Comparison of ENCODE assay signal across 9 cellular contexts in the genomic region with DNA sequence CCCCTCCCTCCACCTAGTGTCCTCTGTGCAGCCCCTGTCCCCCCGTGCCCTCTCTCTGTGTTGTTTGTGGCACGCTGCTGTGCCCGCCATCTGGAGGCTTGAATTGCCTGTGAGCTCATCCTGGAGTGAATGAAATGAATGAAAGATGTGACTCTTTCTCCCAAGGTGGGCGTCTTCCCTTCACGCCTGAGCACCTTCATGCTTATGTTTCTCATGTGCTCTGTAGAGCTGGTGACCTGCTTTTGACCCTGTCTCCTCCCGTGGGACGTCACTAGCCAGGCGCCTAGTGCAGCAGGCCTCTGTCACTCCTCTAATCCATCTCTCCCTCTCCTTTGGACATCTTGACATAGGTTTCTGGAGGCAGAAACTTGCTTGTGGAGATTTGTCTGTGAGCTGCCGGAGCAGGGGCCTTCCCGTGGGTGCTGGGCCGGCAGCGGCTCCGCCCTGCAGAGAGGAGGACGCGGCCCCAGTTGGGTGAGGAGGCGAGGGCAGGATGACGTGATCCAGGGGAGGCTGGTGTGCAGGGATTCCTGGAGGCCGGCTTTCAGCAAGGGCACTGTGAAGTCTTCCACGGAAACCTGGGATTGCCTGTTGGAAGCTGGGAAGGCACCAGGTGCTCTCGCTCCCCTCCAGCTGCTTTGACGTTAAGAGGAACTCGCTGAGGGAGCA. TPM values are rescaled to one million over a fixed set of nuclear protein-coding genes. Genes with fewer than 3 reads are reported as not detected.
A peak's percentile ranks its signal among the peaks of the same experiment; 100 is the strongest.
DNase-seq lines count a peak whose midpoint lies in the region; ATAC-seq, FAIRE-seq and TF ChIP-seq lines count a peak whose summit lies in the region.
"Had no signal": no experiment of that assay in that cellular context is flagged by ENCODE, and none has a peak within 500 bp of the region (broad histone marks: within the 10 kb centered on the region; RNA-seq: fewer than 3 reads in every experiment).

No MANE protein-coding gene starts in this region.

- H3K9me2 ChIP-seq in Karpas-422 (replicated peaks; ENCODE audit: insufficient read depth, low read length), result no peaks in the 10 kb centered on the region

- DNase-seq in Karpas-422, result peak; percentile 53
- no peak for DNase-seq in endothelial cell (ENCODE audit: low spot score)
- DNase-seq in central memory CD4-positive, alpha-beta T cell, result no peak
- DNase-seq in erythroblast (lab: John Stamatoyannopoulos, UW), result no peak
- no peak for DNase-seq in HTR-8/SVneo (ENCODE audit: insufficient read length, low spot score)

- no peaks in the 10 kb centered on the region for H3K79me2 ChIP-seq in Karpas-422 (ENCODE audit: low read length)

- H3K9me3 Mint-ChIP-seq in endothelial cell (ENCODE audit: unreplicated experiment), result no peaks in the 10 kb centered on the region

- no peak overlapping the region for H2AFZ ChIP-seq in Karpas-422 (ENCODE audit: low read length)

- FAIRE-seq in HTR-8/SVneo (lab: Jason Lieb, UNC), result no peak
- FAIRE-seq: G401.6 had no signal

- H3K27me3 ChIP-seq in BLaER1 treated with 17β-estradiol and CSF1 and Interleukin-3, amounts not matched to agents 10 nM and 100 nM, result no peaks in the 10 kb centered on the region
- H3K27me3 ChIP-seq in Karpas-422 (ENCODE audit: low read length), result no peaks in the 10 kb centered on the region

- H3K4me1 ChIP-seq in BLaER1 treated with 17β-estradiol and CSF1 and Interleukin-3, amounts not matched to agents 10 nM and 100 nM, result peaks cover 23 to 67% (median 50%) of the 10 kb centered on the region in 10 experiments
- no peaks in the 10 kb centered on the region for H3K4me1 ChIP-seq in Karpas-422 (ENCODE audit: low read length)

- peaks cover 10% of the 10 kb centered on the region for H3K4me1 Mint-ChIP-seq in endothelial cell (ENCODE audit: unreplicated experiment)

- peak overlapping the region; percentile 89 for H3K27ac Mint-ChIP-seq in endothelial cell (ENCODE audit: unreplicated experiment)

- peak overlapping the region; percentile 77 for H3K4me3 Mint-ChIP-seq in endothelial cell (ENCODE audit: unreplicated experiment)

- H3K9me3 ChIP-seq in BLaER1 treated with 17β-estradiol and CSF1 and Interleukin-3, amounts not matched to agents 10 nM and 100 nM (replicated peaks in 1 of 11), result no peaks in the 10 kb centered on the region
- H3K9me3 ChIP-seq in Karpas-422 (ENCODE audit: low read length), result no peaks in the 10 kb centered on the region

- H3K36me3 ChIP-seq in BLaER1 treated with 17β-estradiol and CSF1 and Interleukin-3, amounts not matched to agents 10 nM and 100 nM, result peaks cover 38 to 95% (median 58%) of the 10 kb centered on the region in 11 experiments
- no peaks in the 10 kb centered on the region for H3K36me3 ChIP-seq in Karpas-422 (ENCODE audit: insufficient read depth, low read length)

- peak overlapping the region in 8 of 11 experiments; percentile 24 to 77 (median 56); a peak in 15 of 22 replicates for H3K27ac ChIP-seq in BLaER1 treated with 17β-estradiol and CSF1 and Interleukin-3, amounts not matched to agents 10 nM and 100 nM
- no peak overlapping the region for H3K27ac ChIP-seq in Karpas-422 (ENCODE audit: low read length)

- ATAC-seq in GM19025 (IDR thresholded peaks at IDR 0.05; ENCODE audit: low read depth, unreplicated experiment) (peak; percentile 50), HG03571 (IDR thresholded peaks at IDR 0.05; ENCODE audit: unreplicated experiment) (no peak)

- H4K20me1 ChIP-seq in BLaER1 treated with 17β-estradiol and CSF1 and Interleukin-3, amounts not matched to agents 10 nM and 100 nM, result peaks cover 4 to 96% (median 37%) of the 10 kb centered on the region in 11 experiments; a peak in 17 of 22 replicates
- H4K20me1 ChIP-seq in Karpas-422 (ENCODE audit: insufficient read depth, low read depth, low read length), result no peaks in the 10 kb centered on the region

- no peak for TF ChIP-seq POLR2A in erythroblast (IDR thresholded peaks at IDR 0.05; ENCODE audit: low read length)

- TF ChIP-seq CTCF in endothelial cell (IDR thresholded peaks at IDR 0.05; ENCODE audit: unreplicated experiment), result no peak

- peak overlapping the region in 8 of 11 experiments; percentile 3 to 63 (median 40); a peak in 12 of 22 replicates for H3K9ac ChIP-seq in BLaER1 treated with 17β-estradiol and CSF1 and Interleukin-3, amounts not matched to agents 10 nM and 100 nM
- H3K9ac ChIP-seq in Karpas-422 (ENCODE audit: low read length), result no peak overlapping the region

- no peak overlapping the region for H3K4me3 ChIP-seq in BLaER1 treated with 17β-estradiol and CSF1 and Interleukin-3, amounts not matched to agents 10 nM and 100 nM
- H3K4me3 ChIP-seq in Karpas-422 (ENCODE audit: low read length), result no peak overlapping the region

- peak overlapping the region; percentile 33 to 81 (median 64); a peak in 20 of 22 replicates for H3K4me2 ChIP-seq in BLaER1 treated with 17β-estradiol and CSF1 and Interleukin-3, amounts not matched to agents 10 nM and 100 nM
- H3K4me2 ChIP-seq in Karpas-422 (ENCODE audit: low read depth, low read length, poor library complexity, severe bottlenecking), result no peak overlapping the region

- H3K27me3 Mint-ChIP-seq in endothelial cell (ENCODE audit: unreplicated experiment), result peaks cover 27% of the 10 kb centered on the region

- H3K36me3 Mint-ChIP-seq in endothelial cell (ENCODE audit: low read depth, unreplicated experiment), result peaks cover 38% of the 10 kb centered on the region

RNA-seq across cellular contexts. Expression of gene MUC6, which starts 40.6 kb away (rescaled TPM):
- not detected in 2 replicates for total RNA-seq in Karpas-422 (2014; rRNA removed; shearing (Covaris generic); ENCODE audit: low replicate concordance)
- not detected for total RNA-seq in endothelial cell (ENCODE audit: unreplicated experiment)
